32 cellular contexts compared by ENCODE assay signal in genomic region chr7:126662826-126663225, GRCh38.
"Had no signal": no experiment of that assay in that cellular context is flagged by ENCODE, and none has a peak within 500 bp of the region (broad histone marks: within the 10 kb centered on the region; RNA-seq: fewer than 3 reads in every experiment).

No MANE protein-coding gene starts in this region.

- H3K4me1 Mint-ChIP-seq: activated CD4-positive, alpha-beta T cell treated with anti-CD3 and anti-CD28 coated beads, Interleukin-2, amount 10 ng/mL, durations not matched to agents 7 days and 5 days; activated T-helper 17 cell treated with anti-CD3 and anti-CD28 coated beads, Interleukin-2, amount 50 U/mL, for 72 hours; central memory CD8-positive, alpha-beta T cell had no signal

- H3K27me3 Mint-ChIP-seq: activated CD4-positive, alpha-beta T cell treated with anti-CD3 and anti-CD28 coated beads, Interleukin-2, amount 10 ng/mL, durations not matched to agents 7 days and 5 days; activated CD8-positive, alpha-beta T cell treated with anti-CD3 and anti-CD28 coated beads for 36 hours; activated naive CD8-positive, alpha-beta T cell; activated T-helper 17 cell treated with anti-CD3 and anti-CD28 coated beads, Interleukin-2, amount 50 U/mL, for 72 hours had no signal

- H3K36me3 Mint-ChIP-seq: activated naive CD8-positive, alpha-beta T cell; WTC11 had no signal

- H3K36me3 ChIP-seq: brain microvascular endothelial cell, esophagus squamous epithelium, gastroesophageal sphincter, heart right ventricle had no signal

- H3K27me3 ChIP-seq: brain microvascular endothelial cell, esophagus squamous epithelium, gastroesophageal sphincter, heart right ventricle had no signal

- ATAC-seq: activated CD8-positive, alpha-beta T cell treated with anti-CD3 and anti-CD28 coated beads for 36 hours; activated T-cell treated with anti-CD3 and anti-CD28 coated beads, Interleukin-2, amount 50 U/mL, for 4 hours; activated T-helper 17 cell treated with anti-CD3 and anti-CD28 coated beads, Interleukin-2, amount 50 U/mL, for 72 hours; gastroesophageal sphincter; heart right ventricle; WTC11 had no signal

- H3K4me1 ChIP-seq: esophagus squamous epithelium, gastroesophageal sphincter, heart right ventricle had no signal

- DNase-seq: activated CD4-positive, alpha-beta T cell treated with anti-CD3 and anti-CD28 coated beads for 1 hour; activated CD4-positive, alpha-beta T cell treated with anti-CD3 and anti-CD28 coated beads for 4 hours; activated CD4-positive, alpha-beta T cell treated with anti-CD3 and anti-CD28 coated beads, Interleukin-2, amount 10 ng/mL, durations not matched to agents 7 days and 5 days; activated CD4-positive, alpha-beta T cell treated with anti-CD3 and anti-CD28 coated beads, Interleukin-2, amount 50 U/mL, for 48 hours; activated CD8-positive, alpha-beta memory T cell treated with anti-CD3 and anti-CD28 coated beads for 24 hours; activated CD8-positive, alpha-beta T cell treated with anti-CD3 and anti-CD28 coated beads for 36 hours; activated effector memory CD4-positive, alpha-beta T cell treated with Interleukin-2 at 50 U/mL for 16 hours; activated gamma-delta T cell treated with Interleukin-2 at 50 U/mL for 16 hours; activated naive CD4-positive, alpha-beta T cell treated with anti-CD3 and anti-CD28 coated beads, Interleukin-2, amount 50 U/mL, for 16 hours; activated naive CD4-positive, alpha-beta T cell treated with Interleukin-2 at 50 U/mL for 16 hours; activated T-cell treated with anti-CD3 and anti-CD28 coated beads, Interleukin-2, amount 50 U/mL, for 4 hours; amniotic stem cell; anterior cingulate cortex; brain microvascular endothelial cell; dermis blood vessel endothelial cell; effector CD4-positive, alpha-beta T cell; esophagus squamous epithelium; foreskin melanocyte; heart right ventricle had no signal

- H3K9me3 ChIP-seq: esophagus squamous epithelium, gastroesophageal sphincter had no signal

- H3K4me3 Mint-ChIP-seq: activated CD4-positive, alpha-beta T cell treated with anti-CD3 and anti-CD28 coated beads, Interleukin-2, amount 10 ng/mL, durations not matched to agents 7 days and 5 days; activated CD8-positive, alpha-beta T cell treated with anti-CD3 and anti-CD28 coated beads for 36 hours; activated naive CD8-positive, alpha-beta T cell; activated T-cell treated with anti-CD3 and anti-CD28 coated beads, Interleukin-2, amount 50 U/mL, for 4 hours; activated T-helper 17 cell treated with anti-CD3 and anti-CD28 coated beads, Interleukin-2, amount 50 U/mL, for 72 hours; central memory CD8-positive, alpha-beta T cell; WTC11 had no signal

- H3K27ac ChIP-seq: brain microvascular endothelial cell, coronary artery, epithelial cell of prostate, esophagus squamous epithelium, gastroesophageal sphincter, heart right ventricle, VCaP had no signal

- H3K27ac Mint-ChIP-seq: activated CD4-positive, alpha-beta T cell treated with anti-CD3 and anti-CD28 coated beads, Interleukin-2, amount 10 ng/mL, durations not matched to agents 7 days and 5 days; activated CD8-positive, alpha-beta T cell treated with anti-CD3 and anti-CD28 coated beads for 36 hours; activated naive CD8-positive, alpha-beta T cell; activated T-helper 17 cell treated with anti-CD3 and anti-CD28 coated beads, Interleukin-2, amount 50 U/mL, for 72 hours; WTC11 had no signal

- H3K4me3 ChIP-seq: coronary artery, esophagus squamous epithelium, gastroesophageal sphincter, heart right ventricle had no signal

- H3K9me3 Mint-ChIP-seq: activated CD4-positive, alpha-beta T cell treated with anti-CD3 and anti-CD28 coated beads, Interleukin-2, amount 10 ng/mL, durations not matched to agents 7 days and 5 days; activated CD8-positive, alpha-beta T cell treated with anti-CD3 and anti-CD28 coated beads for 36 hours; activated T-helper 17 cell treated with anti-CD3 and anti-CD28 coated beads, Interleukin-2, amount 50 U/mL, for 72 hours had no signal

- FAIRE-seq: astrocyte, bronchial epithelial cell, endometrium, endothelial cell of umbilical vein, TTC549 had no signal
